In the genomic region with DNA sequence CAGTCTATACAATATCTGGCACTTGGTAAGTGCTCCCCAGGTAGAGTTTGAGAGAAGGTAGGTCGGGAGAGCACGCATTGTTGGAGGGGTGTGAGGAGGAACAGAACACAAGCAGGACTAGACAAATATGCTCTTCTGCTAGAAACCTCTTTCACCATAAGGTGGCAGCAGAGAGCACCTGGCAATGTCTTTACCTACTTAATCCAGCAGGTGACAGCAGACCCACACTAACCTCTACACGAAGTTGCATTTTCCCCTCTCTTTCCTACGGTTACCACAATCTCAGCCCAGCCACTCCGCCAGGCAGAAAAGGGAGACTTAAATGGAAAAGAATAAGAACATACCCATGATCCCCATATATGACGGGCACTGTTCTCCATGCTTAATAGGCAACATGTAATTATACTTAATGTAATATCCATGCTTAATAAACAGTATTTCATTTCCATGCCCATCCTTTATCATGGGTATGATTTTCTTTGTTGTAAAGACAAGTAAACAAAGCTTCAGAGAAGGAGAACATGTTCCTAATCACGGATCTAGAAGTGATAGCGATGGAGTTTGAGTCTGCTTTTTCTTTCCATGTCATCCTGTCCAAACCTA, we compare ENCODE assay signal across 8 cellular contexts. TPM values are rescaled to one million over a fixed set of nuclear protein-coding genes. Genes with fewer than 3 reads are reported as not detected.
A peak's percentile ranks its signal among the peaks of the same experiment; 100 is the strongest.
DNase-seq lines count a peak whose midpoint lies in the region; ATAC-seq and TF ChIP-seq lines count a peak whose summit lies in the region.

No MANE protein-coding gene starts in this region.

- peak overlapping the region; percentile 67 for H2AFZ ChIP-seq in neural progenitor cell (replicated peaks)

- peak; percentile 100 for TF ChIP-seq CTCF in GM12873 (IDR thresholded peaks at IDR 0.05; ENCODE audit: insufficient read depth, low read depth, low read length, missing control alignments)
- TF ChIP-seq CTCF in LNCAP (IDR thresholded peaks at IDR 0.05) = peak; percentile 99
- TF ChIP-seq CTCF in fibroblast of pulmonary artery (IDR thresholded peaks at IDR 0.05; ENCODE audit: low read length, missing control alignments) = no peak
- peak; percentile 100 for TF ChIP-seq CTCF in neural progenitor cell (IDR thresholded peaks at IDR 0.05)

- no peak overlapping the region for H3K4me3 ChIP-seq in fibroblast of pulmonary artery (replicated peaks; ENCODE audit: low read depth, low read length)
- H3K4me3 ChIP-seq in neural progenitor cell = no peak overlapping the region

- no peak overlapping the region for H3K4me2 ChIP-seq in neural progenitor cell

- no peak overlapping the region for H3K9ac ChIP-seq in neural progenitor cell

- peak; percentile 77 for DNase-seq in RPMI7951 (ENCODE audit: low read depth)
- DNase-seq in activated T-helper 1 cell treated with Interleukin-2 at 50 U/mL for 16 hours (ENCODE audit: low read depth) = peak; percentile 23
- DNase-seq in fibroblast of pulmonary artery (ENCODE audit: low read depth) = peak; percentile 94
- DNase-seq in neural progenitor cell (ENCODE audit: low spot score) = peak; percentile 90
- DNase-seq in stromal cell of bone marrow (ENCODE audit: low read depth) = peak; percentile 58

- H3K27ac ChIP-seq in neural progenitor cell = no peak overlapping the region

- H3K9me3 Mint-ChIP-seq in neural progenitor cell = peaks cover 5% of the 10 kb centered on the region

- no peak for ATAC-seq in GM19455 (IDR thresholded peaks at IDR 0.05; ENCODE audit: unreplicated experiment)

- H4K20me1 ChIP-seq in neural progenitor cell (ENCODE audit: low read depth) = no peaks in the 10 kb centered on the region

- no peaks in the 10 kb centered on the region for H3K79me2 ChIP-seq in neural progenitor cell (ENCODE audit: low read depth)

- no peaks in the 10 kb centered on the region for H3K36me3 ChIP-seq in neural progenitor cell

- no peaks in the 10 kb centered on the region for H3F3A ChIP-seq in neural progenitor cell (ENCODE audit: low read depth)

- H3K9me3 ChIP-seq in neural progenitor cell (ENCODE audit: low read depth) = no peaks in the 10 kb centered on the region

- peaks cover 4% of the 10 kb centered on the region for H3K4me1 Mint-ChIP-seq in neural progenitor cell

- H3K27me3 Mint-ChIP-seq in neural progenitor cell (ENCODE audit: insufficient read depth, low read depth) = peaks cover 3% of the 10 kb centered on the region

- H3K27ac Mint-ChIP-seq in neural progenitor cell = no peak overlapping the region

- no peak overlapping the region for H3K4me3 Mint-ChIP-seq in neural progenitor cell

- peaks cover 26% of the 10 kb centered on the region for H3K27me3 ChIP-seq in neural progenitor cell

- H3K4me1 ChIP-seq in neural progenitor cell = no peaks in the 10 kb centered on the region

- H3K36me3 Mint-ChIP-seq in neural progenitor cell = no peaks in the 10 kb centered on the region

RNA-seq across cellular contexts. Expression of gene CCL2, which starts 55.1 kb away (rescaled TPM):
- total RNA-seq in RPMI7951 (2014; rRNA removed; shearing (Covaris generic)) = 300 and 392 TPM in 2 replicates
- total RNA-seq in neural progenitor cell (ENCODE audit: low replicate concordance) = 4.2 and 7.0 TPM in 2 replicates

Comparison
In these comparisons a context has a peak if more than half of its experiments do, and no peak if none do; other contexts are left out.
1. DNase-seq: peak in every context shown above with its lines; median percentile 94 in fibroblast of pulmonary artery; 90 in neural progenitor cell; 77 in RPMI7951; 58 in stromal cell of bone marrow; 23 in activated T-helper 1 cell treated with Interleukin-2 at 50 U/mL for 16 hours.
2. RNA of gene CCL2, which starts 55.1 kb away (total RNA-seq): 300 to 392 TPM in RPMI7951; 4.2 to 7.0 TPM in neural progenitor cell; every median in the first group is over 10 times any median in the second.